Comparison of ENCODE assay signal across 2 cellular contexts in the genomic region with DNA sequence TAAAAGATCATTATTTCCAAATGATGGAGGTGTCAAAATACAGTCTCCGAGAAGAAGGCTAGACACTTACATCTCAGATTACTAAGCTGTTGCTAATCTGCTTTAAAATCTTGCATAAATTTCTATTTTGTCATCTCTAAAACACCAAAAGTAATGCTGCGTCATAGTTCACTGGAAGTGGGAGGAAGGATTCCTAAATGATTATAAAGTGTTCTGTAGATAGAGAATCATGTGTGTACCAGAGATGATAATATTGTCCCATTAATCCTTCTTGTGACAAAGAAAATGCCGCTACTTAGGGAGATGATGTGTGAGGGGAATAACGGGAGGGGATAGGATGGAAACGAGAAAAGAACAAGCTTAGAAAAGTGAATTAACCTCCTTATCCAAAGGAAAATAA.
TF ChIP-seq lines count a peak whose summit lies in the region.

No MANE protein-coding gene starts in this region.

TF ChIP-seq in GM23338, 12 proteins besides CTCF, POLR2A, EP300 and RAD21 (continued from another document):
- TF ChIP-seq, protein P1, sequence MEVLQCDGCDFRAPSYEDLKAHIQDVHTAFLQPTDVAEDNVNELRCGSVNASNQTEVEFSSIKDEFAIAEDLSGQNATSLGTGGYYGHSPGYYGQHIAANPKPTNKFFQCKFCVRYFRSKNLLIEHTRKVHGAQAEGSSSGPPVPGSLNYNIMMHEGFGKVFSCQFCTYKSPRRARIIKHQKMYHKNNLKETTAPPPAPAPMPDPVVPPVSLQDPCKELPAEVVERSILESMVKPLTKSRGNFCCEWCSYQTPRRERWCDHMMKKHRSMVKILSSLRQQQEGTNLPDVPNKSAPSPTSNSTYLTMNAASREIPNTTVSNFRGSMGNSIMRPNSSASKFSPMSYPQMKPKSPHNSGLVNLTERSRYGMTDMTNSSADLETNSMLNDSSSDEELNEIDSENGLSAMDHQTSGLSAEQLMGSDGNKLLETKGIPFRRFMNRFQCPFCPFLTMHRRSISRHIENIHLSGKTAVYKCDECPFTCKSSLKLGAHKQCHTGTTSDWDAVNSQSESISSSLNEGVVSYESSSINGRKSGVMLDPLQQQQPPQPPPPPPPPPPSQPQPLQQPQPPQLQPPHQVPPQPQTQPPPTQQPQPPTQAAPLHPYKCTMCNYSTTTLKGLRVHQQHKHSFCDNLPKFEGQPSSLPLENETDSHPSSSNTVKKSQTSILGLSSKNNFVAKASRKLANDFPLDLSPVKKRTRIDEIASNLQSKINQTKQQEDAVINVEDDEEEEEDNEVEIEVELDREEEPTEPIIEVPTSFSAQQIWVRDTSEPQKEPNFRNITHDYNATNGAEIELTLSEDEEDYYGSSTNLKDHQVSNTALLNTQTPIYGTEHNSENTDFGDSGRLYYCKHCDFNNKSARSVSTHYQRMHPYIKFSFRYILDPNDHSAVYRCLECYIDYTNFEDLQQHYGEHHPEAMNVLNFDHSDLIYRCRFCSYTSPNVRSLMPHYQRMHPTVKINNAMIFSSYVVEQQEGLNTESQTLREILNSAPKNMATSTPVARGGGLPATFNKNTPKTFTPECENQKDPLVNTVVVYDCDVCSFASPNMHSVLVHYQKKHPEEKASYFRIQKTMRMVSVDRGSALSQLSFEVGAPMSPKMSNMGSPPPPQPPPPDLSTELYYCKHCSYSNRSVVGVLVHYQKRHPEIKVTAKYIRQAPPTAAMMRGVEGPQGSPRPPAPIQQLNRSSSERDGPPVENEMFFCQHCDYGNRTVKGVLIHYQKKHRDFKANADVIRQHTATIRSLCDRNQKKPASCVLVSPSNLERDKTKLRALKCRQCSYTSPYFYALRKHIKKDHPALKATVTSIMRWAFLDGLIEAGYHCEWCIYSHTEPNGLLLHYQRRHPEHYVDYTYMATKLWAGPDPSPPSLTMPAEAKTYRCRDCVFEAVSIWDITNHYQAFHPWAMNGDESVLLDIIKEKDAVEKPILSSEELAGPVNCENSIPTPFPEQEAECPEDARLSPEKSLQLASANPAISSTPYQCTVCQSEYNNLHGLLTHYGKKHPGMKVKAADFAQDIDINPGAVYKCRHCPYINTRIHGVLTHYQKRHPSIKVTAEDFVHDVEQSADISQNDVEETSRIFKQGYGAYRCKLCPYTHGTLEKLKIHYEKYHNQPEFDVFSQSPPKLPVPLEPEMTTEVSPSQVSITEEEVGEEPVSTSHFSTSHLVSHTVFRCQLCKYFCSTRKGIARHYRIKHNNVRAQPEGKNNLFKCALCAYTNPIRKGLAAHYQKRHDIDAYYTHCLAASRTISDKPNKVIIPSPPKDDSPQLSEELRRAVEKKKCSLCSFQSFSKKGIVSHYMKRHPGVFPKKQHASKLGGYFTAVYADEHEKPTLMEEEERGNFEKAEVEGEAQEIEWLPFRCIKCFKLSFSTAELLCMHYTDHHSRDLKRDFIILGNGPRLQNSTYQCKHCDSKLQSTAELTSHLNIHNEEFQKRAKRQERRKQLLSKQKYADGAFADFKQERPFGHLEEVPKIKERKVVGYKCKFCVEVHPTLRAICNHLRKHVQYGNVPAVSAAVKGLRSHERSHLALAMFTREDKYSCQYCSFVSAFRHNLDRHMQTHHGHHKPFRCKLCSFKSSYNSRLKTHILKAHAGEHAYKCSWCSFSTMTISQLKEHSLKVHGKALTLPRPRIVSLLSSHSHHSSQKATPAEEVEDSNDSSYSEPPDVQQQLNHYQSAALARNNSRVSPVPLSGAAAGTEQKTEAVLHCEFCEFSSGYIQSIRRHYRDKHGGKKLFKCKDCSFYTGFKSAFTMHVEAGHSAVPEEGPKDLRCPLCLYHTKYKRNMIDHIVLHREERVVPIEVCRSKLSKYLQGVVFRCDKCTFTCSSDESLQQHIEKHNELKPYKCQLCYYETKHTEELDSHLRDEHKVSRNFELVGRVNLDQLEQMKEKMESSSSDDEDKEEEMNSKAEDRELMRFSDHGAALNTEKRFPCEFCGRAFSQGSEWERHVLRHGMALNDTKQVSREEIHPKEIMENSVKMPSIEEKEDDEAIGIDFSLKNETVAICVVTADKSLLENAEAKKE (CRISPR knock-in tag; IDR thresholded peaks at IDR 0.05), result no peak
- TF ChIP-seq POLR2AphosphoS5 (IDR thresholded peaks at IDR 0.05; ENCODE audit: low read depth) (no peak), EZH2 (IDR thresholded peaks at IDR 0.05; ENCODE audit: low read depth, unreplicated experiment) (no peak), EZH2phosphoT487 (IDR thresholded peaks at IDR 0.05; ENCODE audit: unreplicated experiment) (no peak), JUNB (IDR thresholded peaks at IDR 0.05; ENCODE audit: unreplicated experiment) (no peak), STAT1 (IDR thresholded peaks at IDR 0.05; ENCODE audit: unreplicated experiment) (no peak)
- TF ChIP-seq, protein P2, sequence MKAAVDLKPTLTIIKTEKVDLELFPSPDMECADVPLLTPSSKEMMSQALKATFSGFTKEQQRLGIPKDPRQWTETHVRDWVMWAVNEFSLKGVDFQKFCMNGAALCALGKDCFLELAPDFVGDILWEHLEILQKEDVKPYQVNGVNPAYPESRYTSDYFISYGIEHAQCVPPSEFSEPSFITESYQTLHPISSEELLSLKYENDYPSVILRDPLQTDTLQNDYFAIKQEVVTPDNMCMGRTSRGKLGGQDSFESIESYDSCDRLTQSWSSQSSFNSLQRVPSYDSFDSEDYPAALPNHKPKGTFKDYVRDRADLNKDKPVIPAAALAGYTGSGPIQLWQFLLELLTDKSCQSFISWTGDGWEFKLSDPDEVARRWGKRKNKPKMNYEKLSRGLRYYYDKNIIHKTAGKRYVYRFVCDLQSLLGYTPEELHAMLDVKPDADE (IDR thresholded peaks at IDR 0.05), result no peak
- TF ChIP-seq, protein P3, sequence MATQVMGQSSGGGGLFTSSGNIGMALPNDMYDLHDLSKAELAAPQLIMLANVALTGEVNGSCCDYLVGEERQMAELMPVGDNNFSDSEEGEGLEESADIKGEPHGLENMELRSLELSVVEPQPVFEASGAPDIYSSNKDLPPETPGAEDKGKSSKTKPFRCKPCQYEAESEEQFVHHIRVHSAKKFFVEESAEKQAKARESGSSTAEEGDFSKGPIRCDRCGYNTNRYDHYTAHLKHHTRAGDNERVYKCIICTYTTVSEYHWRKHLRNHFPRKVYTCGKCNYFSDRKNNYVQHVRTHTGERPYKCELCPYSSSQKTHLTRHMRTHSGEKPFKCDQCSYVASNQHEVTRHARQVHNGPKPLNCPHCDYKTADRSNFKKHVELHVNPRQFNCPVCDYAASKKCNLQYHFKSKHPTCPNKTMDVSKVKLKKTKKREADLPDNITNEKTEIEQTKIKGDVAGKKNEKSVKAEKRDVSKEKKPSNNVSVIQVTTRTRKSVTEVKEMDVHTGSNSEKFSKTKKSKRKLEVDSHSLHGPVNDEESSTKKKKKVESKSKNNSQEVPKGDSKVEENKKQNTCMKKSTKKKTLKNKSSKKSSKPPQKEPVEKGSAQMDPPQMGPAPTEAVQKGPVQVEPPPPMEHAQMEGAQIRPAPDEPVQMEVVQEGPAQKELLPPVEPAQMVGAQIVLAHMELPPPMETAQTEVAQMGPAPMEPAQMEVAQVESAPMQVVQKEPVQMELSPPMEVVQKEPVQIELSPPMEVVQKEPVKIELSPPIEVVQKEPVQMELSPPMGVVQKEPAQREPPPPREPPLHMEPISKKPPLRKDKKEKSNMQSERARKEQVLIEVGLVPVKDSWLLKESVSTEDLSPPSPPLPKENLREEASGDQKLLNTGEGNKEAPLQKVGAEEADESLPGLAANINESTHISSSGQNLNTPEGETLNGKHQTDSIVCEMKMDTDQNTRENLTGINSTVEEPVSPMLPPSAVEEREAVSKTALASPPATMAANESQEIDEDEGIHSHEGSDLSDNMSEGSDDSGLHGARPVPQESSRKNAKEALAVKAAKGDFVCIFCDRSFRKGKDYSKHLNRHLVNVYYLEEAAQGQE (IDR thresholded peaks at IDR 0.05; ENCODE audit: unreplicated experiment), result no peak

TF ChIP-seq in K562, 482 proteins besides CTCF, POLR2A, EP300 and RAD21 (continued from another document and continues in another):
- TF ChIP-seq, protein P4, sequence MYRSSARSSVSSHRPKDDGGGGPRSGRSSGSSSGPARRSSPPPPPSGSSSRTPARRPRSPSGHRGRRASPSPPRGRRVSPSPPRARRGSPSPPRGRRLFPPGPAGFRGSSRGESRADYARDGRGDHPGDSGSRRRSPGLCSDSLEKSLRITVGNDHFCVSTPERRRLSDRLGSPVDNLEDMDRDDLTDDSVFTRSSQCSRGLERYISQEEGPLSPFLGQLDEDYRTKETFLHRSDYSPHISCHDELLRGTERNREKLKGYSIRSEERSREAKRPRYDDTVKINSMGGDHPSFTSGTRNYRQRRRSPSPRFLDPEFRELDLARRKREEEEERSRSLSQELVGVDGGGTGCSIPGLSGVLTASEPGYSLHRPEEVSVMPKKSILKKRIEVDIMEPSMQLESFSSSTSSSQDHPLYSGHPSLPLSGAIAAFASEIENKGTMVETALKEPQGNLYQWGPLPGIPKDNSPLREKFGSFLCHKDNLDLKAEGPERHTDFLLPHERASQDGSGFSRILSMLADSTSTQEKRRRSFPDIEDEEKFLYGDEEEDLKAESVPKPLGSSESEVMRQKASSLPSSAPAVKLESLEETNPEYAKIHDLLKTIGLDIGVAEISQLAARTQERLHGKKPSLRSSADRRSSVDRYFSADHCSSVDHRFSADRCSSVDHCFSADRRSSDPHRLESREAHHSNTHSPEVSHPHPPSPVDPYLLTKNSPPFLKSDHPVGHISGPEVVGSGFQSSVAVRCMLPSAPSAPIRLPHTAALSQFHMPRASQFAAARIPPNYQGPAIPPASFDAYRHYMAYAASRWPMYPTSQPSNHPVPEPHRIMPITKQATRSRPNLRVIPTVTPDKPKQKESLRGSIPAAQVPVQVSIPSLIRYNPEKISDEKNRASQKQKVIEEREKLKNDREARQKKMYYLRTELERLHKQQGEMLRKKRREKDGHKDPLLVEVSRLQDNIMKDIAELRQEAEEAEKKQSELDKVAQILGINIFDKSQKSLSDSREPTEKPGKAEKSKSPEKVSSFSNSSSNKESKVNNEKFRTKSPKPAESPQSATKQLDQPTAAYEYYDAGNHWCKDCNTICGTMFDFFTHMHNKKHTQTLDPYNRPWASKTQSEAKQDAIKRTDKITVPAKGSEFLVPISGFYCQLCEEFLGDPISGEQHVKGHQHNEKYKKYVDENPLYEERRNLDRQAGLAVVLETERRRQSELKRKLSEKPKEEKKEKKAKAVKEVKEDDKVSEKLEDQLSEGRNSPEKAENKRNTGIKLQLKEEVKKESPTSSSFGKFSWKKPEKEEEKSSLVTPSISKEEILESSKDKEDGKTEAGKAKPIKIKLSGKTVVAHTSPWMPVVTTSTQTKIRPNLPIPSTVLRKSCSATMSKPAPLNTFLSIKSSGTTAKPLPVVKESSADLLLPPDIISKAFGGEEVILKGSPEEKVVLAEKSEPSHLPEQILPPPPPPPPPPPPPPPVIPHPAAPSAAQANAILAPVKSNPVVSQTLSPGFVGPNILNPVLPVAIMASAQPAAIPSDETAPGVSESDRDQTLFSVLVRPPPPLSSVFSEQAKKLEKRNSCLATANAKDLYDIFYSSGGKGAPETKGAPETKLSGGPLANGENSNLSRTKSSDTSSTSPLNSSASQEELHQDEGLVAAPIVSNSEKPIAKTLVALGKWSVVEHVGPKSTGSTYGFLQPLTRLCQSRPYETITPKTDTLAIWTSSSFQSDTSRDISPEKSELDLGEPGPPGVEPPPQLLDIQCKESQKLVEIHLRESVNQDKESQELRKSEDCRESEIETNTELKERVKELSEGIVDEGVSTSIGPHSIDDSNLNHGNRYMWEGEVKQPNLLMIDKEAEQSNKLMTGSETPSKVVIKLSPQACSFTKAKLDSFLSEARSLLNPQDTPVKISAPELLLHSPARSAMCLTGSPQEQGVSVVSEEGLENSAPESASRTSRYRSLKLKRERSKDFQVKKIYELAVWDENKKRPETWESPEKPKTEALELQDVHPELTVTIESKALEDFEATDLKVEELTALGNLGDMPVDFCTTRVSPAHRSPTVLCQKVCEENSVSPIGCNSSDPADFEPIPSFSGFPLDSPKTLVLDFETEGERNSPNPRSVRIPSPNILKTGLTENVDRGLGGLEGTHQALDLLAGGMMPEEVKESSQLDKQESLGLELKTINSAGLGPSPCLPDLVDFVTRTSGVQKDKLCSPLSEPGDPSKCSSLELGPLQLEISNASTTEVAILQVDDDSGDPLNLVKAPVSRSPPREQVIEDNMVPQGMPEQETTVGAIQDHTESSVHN (IDR thresholded peaks at IDR 0.05; ENCODE audit: borderline replicate concordance in 1 of 2, low read depth in 1 of 2), result peak in 1 of 2 experiments; percentile 29; a peak in 1 of 4 replicates
- no peak for TF ChIP-seq TARDBP (IDR thresholded peaks at IDR 0.05)
- no peak for TF ChIP-seq NRF1 (conservative IDR thresholded peaks at IDR 0.05 in 1 of 2, IDR thresholded peaks at IDR 0.05 in 1 of 2)
- peak; percentile 51; the same call in 1 of the 2 replicates for TF ChIP-seq FOSL1 (tag; conservative IDR thresholded peaks at IDR 0.05)
- TF ChIP-seq POLR3A (IDR thresholded peaks at IDR 0.05; ENCODE audit: borderline replicate concordance, extremely low read depth, insufficient read depth, insufficient read length), result no peak
- no peak for TF ChIP-seq ZNF583 (CRISPR knock-in tag; IDR thresholded peaks at IDR 0.05)
- TF ChIP-seq MAFF (IDR thresholded peaks at IDR 0.05; ENCODE audit: low read length), result peak; percentile 43; the same call in 1 of the 2 replicates
- TF ChIP-seq PURB (CRISPR knock-in tag; IDR thresholded peaks at IDR 0.05; ENCODE audit: low read depth), result no peak
- TF ChIP-seq STAT5B (CRISPR knock-in tag; IDR thresholded peaks at IDR 0.05), result no peak
- TF ChIP-seq MAFG (tag; conservative IDR thresholded peaks at IDR 0.05), result peak; percentile 85
- TF ChIP-seq ATF1 (CRISPR knock-in tag; IDR thresholded peaks at IDR 0.05), result no peak
- peak; percentile 61 for TF ChIP-seq ATF1 (tag; IDR thresholded peaks at IDR 0.05)
- TF ChIP-seq SOX6 (IDR thresholded peaks at IDR 0.05), result peak; percentile 81
- TF ChIP-seq SREBF2 (CRISPR knock-in tag; IDR thresholded peaks at IDR 0.05), result no peak
- TF ChIP-seq ELF1 (tag; IDR thresholded peaks at IDR 0.05), result no peak
- TF ChIP-seq SMARCA4 (IDR thresholded peaks at IDR 0.05), result peak; percentile 18; the same call in 1 of the 2 replicates
- TF ChIP-seq MYNN (IDR thresholded peaks at IDR 0.05), result no peak
- no peak for TF ChIP-seq MYNN (CRISPR knock-in tag; IDR thresholded peaks at IDR 0.05)
- TF ChIP-seq ELF2 (CRISPR knock-in tag; IDR thresholded peaks at IDR 0.05), result no peak
- TF ChIP-seq, protein P5, sequence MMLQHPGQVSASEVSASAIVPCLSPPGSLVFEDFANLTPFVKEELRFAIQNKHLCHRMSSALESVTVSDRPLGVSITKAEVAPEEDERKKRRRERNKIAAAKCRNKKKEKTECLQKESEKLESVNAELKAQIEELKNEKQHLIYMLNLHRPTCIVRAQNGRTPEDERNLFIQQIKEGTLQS (IDR thresholded peaks at IDR 0.05), result peak; percentile 24; the same call in 1 of the 2 replicates
- TF ChIP-seq, protein P5 (CRISPR knock-in tag; conservative IDR thresholded peaks at IDR 0.05), result no peak
- no peak for TF ChIP-seq HOXB6 (CRISPR knock-in tag; IDR thresholded peaks at IDR 0.05; ENCODE audit: borderline replicate concordance)
- TF ChIP-seq, protein P6, sequence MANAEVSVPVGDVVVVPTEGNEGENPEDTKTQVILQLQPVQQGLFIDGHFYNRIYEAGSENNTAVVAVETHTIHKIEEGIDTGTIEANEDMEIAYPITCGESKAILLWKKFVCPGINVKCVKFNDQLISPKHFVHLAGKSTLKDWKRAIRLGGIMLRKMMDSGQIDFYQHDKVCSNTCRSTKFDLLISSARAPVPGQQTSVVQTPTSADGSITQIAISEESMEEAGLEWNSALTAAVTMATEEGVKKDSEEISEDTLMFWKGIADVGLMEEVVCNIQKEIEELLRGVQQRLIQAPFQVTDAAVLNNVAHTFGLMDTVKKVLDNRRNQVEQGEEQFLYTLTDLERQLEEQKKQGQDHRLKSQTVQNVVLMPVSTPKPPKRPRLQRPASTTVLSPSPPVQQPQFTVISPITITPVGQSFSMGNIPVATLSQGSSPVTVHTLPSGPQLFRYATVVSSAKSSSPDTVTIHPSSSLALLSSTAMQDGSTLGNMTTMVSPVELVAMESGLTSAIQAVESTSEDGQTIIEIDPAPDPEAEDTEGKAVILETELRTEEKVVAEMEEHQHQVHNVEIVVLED (CRISPR knock-in tag; IDR thresholded peaks at IDR 0.05), result no peak
- TF ChIP-seq TRIM24 (IDR thresholded peaks at IDR 0.05), result 0 out of 4 replicates have a peak, but pooled peaks of 1 of the 2 experiments have one; percentile 10
